In the genomic region with DNA sequence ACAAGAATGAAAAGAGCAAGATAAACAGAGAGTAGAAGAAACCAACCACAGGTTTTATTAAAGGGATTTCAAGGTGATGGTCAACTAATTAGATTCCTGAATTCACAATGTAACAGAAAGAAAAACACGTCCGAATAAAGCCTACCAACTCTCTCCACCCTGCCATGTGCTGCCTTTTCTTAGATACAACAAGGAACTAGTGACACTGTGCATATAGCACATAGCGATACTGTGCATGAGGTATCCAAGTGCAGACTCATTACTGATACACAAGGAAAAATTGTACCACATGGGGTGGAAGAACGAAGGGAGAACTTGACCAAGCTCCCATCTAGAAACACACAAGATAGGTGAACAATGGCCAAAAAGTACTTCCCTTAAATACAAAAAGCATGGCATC, we compare ENCODE assay signal across 2 cellular contexts.
TF ChIP-seq lines count a peak whose summit lies in the region.

No MANE protein-coding gene starts in this region.

TF ChIP-seq in WTC11, 78 proteins besides CTCF, POLR2A, EP300 and RAD21 (continued from another document):
- TF ChIP-seq, protein P1, sequence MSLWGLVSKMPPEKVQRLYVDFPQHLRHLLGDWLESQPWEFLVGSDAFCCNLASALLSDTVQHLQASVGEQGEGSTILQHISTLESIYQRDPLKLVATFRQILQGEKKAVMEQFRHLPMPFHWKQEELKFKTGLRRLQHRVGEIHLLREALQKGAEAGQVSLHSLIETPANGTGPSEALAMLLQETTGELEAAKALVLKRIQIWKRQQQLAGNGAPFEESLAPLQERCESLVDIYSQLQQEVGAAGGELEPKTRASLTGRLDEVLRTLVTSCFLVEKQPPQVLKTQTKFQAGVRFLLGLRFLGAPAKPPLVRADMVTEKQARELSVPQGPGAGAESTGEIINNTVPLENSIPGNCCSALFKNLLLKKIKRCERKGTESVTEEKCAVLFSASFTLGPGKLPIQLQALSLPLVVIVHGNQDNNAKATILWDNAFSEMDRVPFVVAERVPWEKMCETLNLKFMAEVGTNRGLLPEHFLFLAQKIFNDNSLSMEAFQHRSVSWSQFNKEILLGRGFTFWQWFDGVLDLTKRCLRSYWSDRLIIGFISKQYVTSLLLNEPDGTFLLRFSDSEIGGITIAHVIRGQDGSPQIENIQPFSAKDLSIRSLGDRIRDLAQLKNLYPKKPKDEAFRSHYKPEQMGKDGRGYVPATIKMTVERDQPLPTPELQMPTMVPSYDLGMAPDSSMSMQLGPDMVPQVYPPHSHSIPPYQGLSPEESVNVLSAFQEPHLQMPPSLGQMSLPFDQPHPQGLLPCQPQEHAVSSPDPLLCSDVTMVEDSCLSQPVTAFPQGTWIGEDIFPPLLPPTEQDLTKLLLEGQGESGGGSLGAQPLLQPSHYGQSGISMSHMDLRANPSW (CRISPR knock-in tag; conservative IDR thresholded peaks at IDR 0.05; ENCODE audit: low read depth), result no peak
- TF ChIP-seq, protein P2, sequence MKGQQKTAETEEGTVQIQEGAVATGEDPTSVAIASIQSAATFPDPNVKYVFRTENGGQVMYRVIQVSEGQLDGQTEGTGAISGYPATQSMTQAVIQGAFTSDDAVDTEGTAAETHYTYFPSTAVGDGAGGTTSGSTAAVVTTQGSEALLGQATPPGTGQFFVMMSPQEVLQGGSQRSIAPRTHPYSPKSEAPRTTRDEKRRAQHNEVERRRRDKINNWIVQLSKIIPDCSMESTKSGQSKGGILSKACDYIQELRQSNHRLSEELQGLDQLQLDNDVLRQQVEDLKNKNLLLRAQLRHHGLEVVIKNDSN (CRISPR knock-in tag; IDR thresholded peaks at IDR 0.05), result no peak
- TF ChIP-seq ZNF396 (CRISPR knock-in tag; IDR thresholded peaks at IDR 0.05; ENCODE audit: borderline replicate concordance) (no peak), NR3C1 (CRISPR knock-in tag; conservative IDR thresholded peaks at IDR 0.05; ENCODE audit: low read depth) (no peak)

TF ChIP-seq in SK-N-SH treated with all-trans-retinoic acid at 6 μM for 48 hours, 23 proteins besides CTCF, POLR2A, EP300 and RAD21 (continued from another document):
- TF ChIP-seq, protein P3, sequence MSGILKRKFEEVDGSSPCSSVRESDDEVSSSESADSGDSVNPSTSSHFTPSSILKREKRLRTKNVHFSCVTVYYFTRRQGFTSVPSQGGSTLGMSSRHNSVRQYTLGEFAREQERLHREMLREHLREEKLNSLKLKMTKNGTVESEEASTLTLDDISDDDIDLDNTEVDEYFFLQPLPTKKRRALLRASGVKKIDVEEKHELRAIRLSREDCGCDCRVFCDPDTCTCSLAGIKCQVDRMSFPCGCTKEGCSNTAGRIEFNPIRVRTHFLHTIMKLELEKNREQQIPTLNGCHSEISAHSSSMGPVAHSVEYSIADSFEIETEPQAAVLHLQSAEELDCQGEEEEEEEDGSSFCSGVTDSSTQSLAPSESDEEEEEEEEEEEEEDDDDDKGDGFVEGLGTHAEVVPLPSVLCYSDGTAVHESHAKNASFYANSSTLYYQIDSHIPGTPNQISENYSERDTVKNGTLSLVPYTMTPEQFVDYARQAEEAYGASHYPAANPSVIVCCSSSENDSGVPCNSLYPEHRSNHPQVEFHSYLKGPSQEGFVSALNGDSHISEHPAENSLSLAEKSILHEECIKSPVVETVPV (CRISPR knock-in tag; IDR thresholded peaks at IDR 0.05), result no peak
- TF ChIP-seq ZFP3 (CRISPR knock-in tag; IDR thresholded peaks at IDR 0.05) (no peak), ZC3H10 (CRISPR knock-in tag; IDR thresholded peaks at IDR 0.05) (no peak), SNAI2 (CRISPR knock-in tag; IDR thresholded peaks at IDR 0.05) (no peak), PPARA (CRISPR knock-in tag; IDR thresholded peaks at IDR 0.05; ENCODE audit: borderline replicate concordance) (no peak), ZFP30 (CRISPR knock-in tag; IDR thresholded peaks at IDR 0.05) (no peak), ZNF70 (CRISPR knock-in tag; IDR thresholded peaks at IDR 0.05) (no peak)
